36 cellular contexts compared by ENCODE assay signal in the genomic region with DNA sequence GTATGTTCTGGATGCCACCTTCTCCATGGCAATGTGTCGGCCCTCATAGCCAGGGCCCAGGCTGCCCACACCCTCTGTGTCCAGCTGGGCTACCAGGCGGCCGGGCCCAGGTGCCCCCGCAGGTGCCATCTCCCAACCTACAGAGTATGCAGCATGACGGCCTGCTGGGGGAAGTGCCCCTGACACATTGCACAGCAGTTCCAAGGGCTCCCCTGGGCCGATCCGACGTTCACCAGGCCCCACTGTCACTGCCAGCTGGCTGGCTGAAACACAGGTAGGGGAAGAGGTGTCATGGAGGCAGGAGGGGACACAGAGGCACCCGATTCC. TPM values are rescaled to one million over a fixed set of nuclear protein-coding genes. Genes with fewer than 3 reads are reported as not detected.
"Had no signal": no experiment of that assay in that cellular context is flagged by ENCODE, and none has a peak within 500 bp of the region (broad histone marks: within the 10 kb centered on the region; RNA-seq: fewer than 3 reads in every experiment).

No MANE protein-coding gene starts in this region.

- H3K4me3 ChIP-seq: ascending aorta, cardiac muscle cell, esophagus squamous epithelium, ovary, prostate gland, skin epidermis, thyroid gland had no signal

- H3K27ac ChIP-seq: ascending aorta, cardiac muscle cell, epithelial cell of prostate, esophagus squamous epithelium, ovary, prostate gland, thyroid gland had no signal

- H3K9me3 ChIP-seq: ascending aorta, esophagus squamous epithelium, ovary, prostate gland, thyroid gland had no signal

- FAIRE-seq: endometrium, islet of Langerhans had no signal

- DNase-seq: activated CD4-positive, alpha-beta T cell treated with anti-CD3 and anti-CD28 coated beads for 36 hours; activated CD4-positive, alpha-beta T cell treated with anti-CD3 and anti-CD28 coated beads, Interleukin-2, amount 50 U/mL, for 4 hours; activated CD4-positive, CD25-positive, alpha-beta regulatory T cell; activated CD8-positive, alpha-beta memory T cell treated with anti-CD3 and anti-CD28 coated beads, Interleukin-2, amount 50 U/mL, for 4 hours; activated T-cell treated with anti-CD3 and anti-CD28 coated beads, Interleukin-2, amount 50 U/mL, for 1 hour; effector CD8-positive, alpha-beta T cell; esophagus squamous epithelium; foreskin melanocyte; naive B cell; nephron progenitor cell; retina; stimulated activated CD4-positive, alpha-beta T cell treated with anti-CD3 and anti-CD28 coated beads, Interleukin-4, amount 100 ng/mL, for 24 hours; T-helper 1 cell; thyroid gland had no signal

- H3K4me3 Mint-ChIP-seq: activated CD4-positive, alpha-beta T cell treated with anti-CD3 and anti-CD28 coated beads for 36 hours; activated naive CD4-positive, alpha-beta T cell treated with anti-CD3 and anti-CD28 coated beads, Interleukin-2, amount 50 U/mL, for 24 hours; brain; dendritic cell treated with granulocyte-macrophage colony-stimulating factor and Interleukin-4, amounts not matched to agents 40 ng/mL and 50 ng/mL, for 4 days; mesothelial cell of epicardium; naive B cell; nephron progenitor cell; stimulated activated effector memory CD8-positive, alpha-beta T cell treated with anti-CD3 and anti-CD28 coated beads, Interleukin-12 subunit alpha, Interleukin-12 subunit beta, amount 100 ng/mL, for 72 hours; stimulated activated naive CD8-positive, alpha-beta T cell treated with anti-CD3 and anti-CD28 coated beads, Interleukin-15, Interleukin-2, amounts not matched to agents 100 ng/mL and 50 ng/mL, for 24 hours; T-helper 2 cell treated with Interferon-gamma antibody and Interleukin-4, amounts not matched to agents 5 μg/mL and 100 μg/mL, for 36 hours had no signal

- H3K36me3 Mint-ChIP-seq: mesothelial cell of epicardium had no signal

- H3K9me3 Mint-ChIP-seq: activated naive CD4-positive, alpha-beta T cell treated with anti-CD3 and anti-CD28 coated beads, Interleukin-2, amount 50 U/mL, for 24 hours; activated T-helper 2 cell treated with anti-CD3 and anti-CD28 coated beads, Interferon-gamma antibody, Interleukin-2, Interleukin-4, amounts not matched to agents 10 μg/mL and 5 μg/mL and 100 μg/mL, durations not matched to agents 14 hours and 24 hours and 36 hours; brain; dendritic cell treated with granulocyte-macrophage colony-stimulating factor and Interleukin-4, amounts not matched to agents 40 ng/mL and 50 ng/mL, for 4 days; mesothelial cell of epicardium; naive B cell; nephron progenitor cell; stimulated activated effector memory CD8-positive, alpha-beta T cell treated with anti-CD3 and anti-CD28 coated beads, Interleukin-12 subunit alpha, Interleukin-12 subunit beta, amount 100 ng/mL, for 72 hours; stimulated activated naive CD8-positive, alpha-beta T cell treated with anti-CD3 and anti-CD28 coated beads, Interleukin-15, Interleukin-2, amounts not matched to agents 100 ng/mL and 50 ng/mL, for 24 hours; T-helper 2 cell treated with Interferon-gamma antibody and Interleukin-4, amounts not matched to agents 5 μg/mL and 100 μg/mL, for 36 hours had no signal

- H3K27ac Mint-ChIP-seq: activated CD4-positive, alpha-beta T cell treated with anti-CD3 and anti-CD28 coated beads for 36 hours; activated T-helper 2 cell treated with anti-CD3 and anti-CD28 coated beads, Interferon-gamma antibody, Interleukin-2, Interleukin-4, amounts not matched to agents 10 μg/mL and 5 μg/mL and 100 μg/mL, durations not matched to agents 14 hours and 24 hours and 36 hours; dendritic cell treated with granulocyte-macrophage colony-stimulating factor and Interleukin-4, amounts not matched to agents 40 ng/mL and 50 ng/mL, for 4 days; mesothelial cell of epicardium; naive B cell; nephron progenitor cell; stimulated activated effector memory CD8-positive, alpha-beta T cell treated with anti-CD3 and anti-CD28 coated beads, Interleukin-12 subunit alpha, Interleukin-12 subunit beta, amount 100 ng/mL, for 72 hours; stimulated activated naive CD8-positive, alpha-beta T cell treated with anti-CD3 and anti-CD28 coated beads, Interleukin-15, Interleukin-2, amounts not matched to agents 100 ng/mL and 50 ng/mL, for 24 hours had no signal

- H3K36me3 ChIP-seq: cardiac muscle cell, ovary had no signal

- H3K27me3 ChIP-seq: ascending aorta, cardiac muscle cell, esophagus squamous epithelium, ovary, thyroid gland had no signal

- ATAC-seq: activated CD4-positive, alpha-beta T cell treated with anti-CD3 and anti-CD28 coated beads for 36 hours; sciatic nerve; stimulated activated effector memory CD8-positive, alpha-beta T cell treated with anti-CD3 and anti-CD28 coated beads, Interleukin-12 subunit alpha, Interleukin-12 subunit beta, amount 100 ng/mL, for 72 hours had no signal

- H3K27me3 Mint-ChIP-seq: activated CD4-positive, alpha-beta T cell treated with anti-CD3 and anti-CD28 coated beads for 36 hours; activated naive CD4-positive, alpha-beta T cell treated with anti-CD3 and anti-CD28 coated beads, Interleukin-2, amount 50 U/mL, for 24 hours; brain; dendritic cell treated with granulocyte-macrophage colony-stimulating factor and Interleukin-4, amounts not matched to agents 40 ng/mL and 50 ng/mL, for 4 days; naive B cell; stimulated activated naive CD8-positive, alpha-beta T cell treated with anti-CD3 and anti-CD28 coated beads, Interleukin-15, Interleukin-2, amounts not matched to agents 100 ng/mL and 50 ng/mL, for 24 hours had no signal

RNA-seq across cellular contexts. Expression of gene KCNJ9, which starts 11.7 kb away (rescaled TPM):
- total RNA-seq: activated CD8-positive, alpha-beta memory T cell treated with anti-CD3 and anti-CD28 coated beads for 36 hours; activated T-helper 2 cell treated with anti-CD3 and anti-CD28 coated beads, Interferon-gamma antibody, Interleukin-2, Interleukin-4, amounts not matched to agents 10 μg/mL and 5 μg/mL and 100 μg/mL, durations not matched to agents 14 hours and 24 hours and 36 hours; esophagus squamous epithelium; liver; mesothelial cell of epicardium; ovary; SK-MEL-5; subcutaneous adipose tissue; thyroid gland; ureter had no signal
- polyA plus RNA-seq: liver had no signal

RNA-seq across cellular contexts. Expression of gene ATP1A2, which starts 22.5 kb away (rescaled TPM):
- total RNA-seq: activated CD4-positive, alpha-beta T cell treated with anti-CD3 and anti-CD28 coated beads for 36 hours; activated CD8-positive, alpha-beta memory T cell treated with anti-CD3 and anti-CD28 coated beads for 36 hours; activated T-helper 2 cell treated with anti-CD3 and anti-CD28 coated beads, Interferon-gamma antibody, Interleukin-2, Interleukin-4, amounts not matched to agents 10 μg/mL and 5 μg/mL and 100 μg/mL, durations not matched to agents 14 hours and 24 hours and 36 hours; SK-MEL-5 had no signal

RNA-seq across cellular contexts. Expression of gene KCNJ10, which starts 23.1 kb away (rescaled TPM):
- total RNA-seq: activated CD8-positive, alpha-beta memory T cell treated with anti-CD3 and anti-CD28 coated beads for 36 hours; activated T-helper 2 cell treated with anti-CD3 and anti-CD28 coated beads, Interferon-gamma antibody, Interleukin-2, Interleukin-4, amounts not matched to agents 10 μg/mL and 5 μg/mL and 100 μg/mL, durations not matched to agents 14 hours and 24 hours and 36 hours; ascending aorta; prostate gland; subcutaneous adipose tissue; ureter had no signal

RNA-seq across cellular contexts. Expression of gene ATP1A4, which starts 58.4 kb away (rescaled TPM):
- total RNA-seq: activated CD4-positive, alpha-beta T cell treated with anti-CD3 and anti-CD28 coated beads for 36 hours; activated CD8-positive, alpha-beta memory T cell treated with anti-CD3 and anti-CD28 coated beads for 36 hours; ascending aorta; liver; SK-MEL-5; thyroid gland had no signal
- polyA plus RNA-seq: liver had no signal
